12 cellular contexts compared by ENCODE assay signal in the genomic region with DNA sequence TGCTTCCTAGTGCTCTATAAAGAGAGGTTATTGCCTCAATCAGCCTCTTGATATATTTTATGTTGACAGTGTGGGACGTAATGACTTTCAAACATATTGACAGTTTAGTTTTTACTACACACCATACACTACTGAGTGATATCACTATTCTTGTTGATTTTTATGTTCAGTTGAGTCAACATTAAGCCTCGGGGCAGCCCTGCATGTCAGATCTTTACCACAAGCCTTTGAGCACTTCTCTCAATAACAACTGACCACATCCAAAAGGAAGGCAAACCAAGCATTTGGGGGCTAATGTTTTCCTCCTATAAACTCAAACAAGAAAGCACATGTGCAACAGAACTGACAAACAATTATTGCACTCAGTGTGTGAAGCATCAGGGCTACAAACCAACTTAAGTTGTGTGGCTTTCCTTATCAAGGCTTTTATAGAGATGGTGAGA.
DNase-seq lines count a peak whose midpoint lies in the region; ATAC-seq and TF ChIP-seq lines count a peak whose summit lies in the region.
"Had no signal": no experiment of that assay in that cellular context is flagged by ENCODE, and none has a peak within 500 bp of the region (broad histone marks: within the 10 kb centered on the region; RNA-seq: fewer than 3 reads in every experiment).

No MANE protein-coding gene starts in this region.

- H3K27me3 ChIP-seq in foreskin keratinocyte, result no peaks in the 10 kb centered on the region
- H3K27me3 ChIP-seq: pancreas had no signal

- peak overlapping the region; percentile 70 for H3K27ac ChIP-seq in RWPE1
- H3K27ac ChIP-seq in foreskin keratinocyte, result no peak overlapping the region
- H3K27ac ChIP-seq: pancreas had no signal

- peak; percentile 53 for ATAC-seq in GM19351 (IDR thresholded peaks at IDR 0.05; ENCODE audit: unreplicated experiment)
- peak; percentile 11 for ATAC-seq in foreskin keratinocyte
- no peak for ATAC-seq in HG02970 (IDR thresholded peaks at IDR 0.05; ENCODE audit: low FRiP score, unreplicated experiment)
- ATAC-seq: pancreas had no signal

- no peak overlapping the region for H3K4me3 ChIP-seq in AG10803 (ENCODE audit: low read length)
- H3K4me3 ChIP-seq: pancreas had no signal

- POLR2A ChIA-PET in RWPE1 (lab: Yijun Ruan, JAX; ENCODE audit: low non-redundant PET), result no interaction called here

- peaks cover 26% of the 10 kb centered on the region for H3K4me1 ChIP-seq in foreskin keratinocyte
- H3K4me1 ChIP-seq: pancreas had no signal

- TF ChIP-seq CTCF in AG10803 (conservative IDR thresholded peaks at IDR 0.05; ENCODE audit: low read length) (no peak), RWPE1 (conservative IDR thresholded peaks at IDR 0.05; ENCODE audit: low read depth) (no peak), foreskin keratinocyte (conservative IDR thresholded peaks at IDR 0.05) (no peak)

- CTCF ChIA-PET in RWPE1 (lab: Yijun Ruan, JAX), result no interaction called here

- DNase-seq in AG10803 (ENCODE audit: low read depth) (peak; percentile 70), RWPE1 (ENCODE audit: low spot score) (no peak), foreskin keratinocyte (peak in 1 of 2 donors; percentile 44), AG08396 (ENCODE audit: low spot score) (no peak), NCI-H146 (lab: John Stamatoyannopoulos, UW) (no peak), cerebellum (ENCODE audit: low spot score) (no peak)
- DNase-seq: activated CD4-positive, alpha-beta T cell treated with anti-CD3 and anti-CD28 coated beads, Interleukin-2, amount 50 U/mL, for 1 hour; activated gamma-delta T cell; NCI-H187 had no signal
